9 cellular contexts compared by ENCODE assay signal in genomic region chr17:7651959-7652658, GRCh38. TPM values are rescaled to one million over a fixed set of nuclear protein-coding genes. Genes with fewer than 3 reads are reported as not detected.
A peak's percentile ranks its signal among the peaks of the same experiment; 100 is the strongest.
DNase-seq lines count a peak whose midpoint lies in the region; ATAC-seq and TF ChIP-seq lines count a peak whose summit lies in the region.
"Had no signal": no experiment of that assay in that cellular context is flagged by ENCODE, and none has a peak within 500 bp of the region (broad histone marks: within the 10 kb centered on the region; RNA-seq: fewer than 3 reads in every experiment).

No MANE protein-coding gene starts in this region.

- peaks cover 41% of the 10 kb centered on the region for H3K27me3 Mint-ChIP-seq in activated CD4-positive, alpha-beta T cell treated with anti-CD3 and anti-CD28 coated beads, Interleukin-2, amount 10 ng/mL, durations not matched to agents 7 days and 5 days

- peaks cover 0 to 7% of the 10 kb centered on the region in 2 experiments; a peak in 1 of 4 replicates for H3K4me1 ChIP-seq in SK-N-SH (ENCODE audit: control insufficient read depth in 1 of 2, insufficient read depth in 2 of 2, low read depth in 1 of 2, low read length in 1 of 2)
- peaks cover 5% of the 10 kb centered on the region for H3K4me1 ChIP-seq in mesendoderm (ENCODE audit: control insufficient read depth, low read depth, low read length)

- no peak overlapping the region for H3K4ac ChIP-seq in mesendoderm (ENCODE audit: low read depth, low read length)

- H3K36me3 Mint-ChIP-seq in activated CD4-positive, alpha-beta T cell treated with anti-CD3 and anti-CD28 coated beads, Interleukin-2, amount 10 ng/mL, durations not matched to agents 7 days and 5 days (ENCODE audit: low read depth), result no peaks in the 10 kb centered on the region

- TF ChIP-seq RAD21 in SK-N-SH (IDR thresholded peaks at IDR 0.05; ENCODE audit: low read length), result no peak

- TF ChIP-seq CTCF in SK-N-SH (IDR thresholded peaks at IDR 0.05) (no peak), RWPE1 (conservative IDR thresholded peaks at IDR 0.05; ENCODE audit: low read depth) (no peak)

- H2BK120ac ChIP-seq in mesendoderm (ENCODE audit: low read depth, low read length), result no peak overlapping the region

- H3K9ac ChIP-seq in SK-N-SH, result no peak overlapping the region
- no peak overlapping the region for H3K9ac ChIP-seq in mesendoderm (ENCODE audit: low read length)

- no peaks in the 10 kb centered on the region for H3K79me2 ChIP-seq in SK-N-SH (ENCODE audit: insufficient read depth)
- no peaks in the 10 kb centered on the region for H3K79me2 ChIP-seq in mesendoderm (ENCODE audit: control insufficient read depth, insufficient read depth, low read length)

- no peak overlapping the region for H2BK15ac ChIP-seq in mesendoderm (replicated peaks; ENCODE audit: low read depth)

- no peak overlapping the region for H4K8ac ChIP-seq in mesendoderm (ENCODE audit: low read depth, low read length)

- no peak overlapping the region for H3K4me3 Mint-ChIP-seq in activated CD4-positive, alpha-beta T cell treated with anti-CD3 and anti-CD28 coated beads, Interleukin-2, amount 10 ng/mL, durations not matched to agents 7 days and 5 days

- H3K4me2 ChIP-seq in SK-N-SH (peak overlapping the region; percentile 82; the same call in 1 of the 2 replicates), mesendoderm (ENCODE audit: low read length) (peak overlapping the region; percentile 69)

- H3K27me3 ChIP-seq in SK-N-SH (ENCODE audit: insufficient read depth) (peaks cover 25% of the 10 kb centered on the region), mesendoderm (ENCODE audit: insufficient read depth, low read length, poor library complexity) (peaks cover 7% of the 10 kb centered on the region)

- H3K4me3 ChIP-seq in SK-N-SH (ENCODE audit: low read depth in 2 of 2, low read length in 1 of 2) (peak overlapping the region; percentile 47 to 50; a peak in 2 of 4 replicates), mesendoderm (ENCODE audit: low read length) (no peak overlapping the region)

- no peak overlapping the region for H2BK5ac ChIP-seq in mesendoderm (ENCODE audit: low read length)

- ATAC-seq in SK-N-SH treated with all-trans-retinoic acid at 6 μM for 48 hours (no peak), HG02678 (IDR thresholded peaks at IDR 0.05; ENCODE audit: unreplicated experiment) (no peak)

- H3K79me1 ChIP-seq in mesendoderm (ENCODE audit: low read length), result no peaks in the 10 kb centered on the region

- no peak for DNase-seq in SK-N-SH
- DNase-seq in caudate nucleus (lab: John Stamatoyannopoulos, UW), result peak in 4 of 61 donors; percentile 16 to 37 (median 26)
- no peak for DNase-seq in mesendoderm
- DNase-seq in RWPE1 (ENCODE audit: low spot score), result no peak
- no peak for DNase-seq in activated CD4-positive, alpha-beta T cell treated with anti-CD3 and anti-CD28 coated beads, Interleukin-2, amount 10 ng/mL, durations not matched to agents 7 days and 5 days
- DNase-seq: NCI-H510A had no signal

- no peak overlapping the region for H2AK5ac ChIP-seq in mesendoderm (ENCODE audit: low read length)

- H3K18ac ChIP-seq in mesendoderm (ENCODE audit: low read length), result no peak overlapping the region

- peaks cover 15% of the 10 kb centered on the region for H3K4me1 Mint-ChIP-seq in activated CD4-positive, alpha-beta T cell treated with anti-CD3 and anti-CD28 coated beads, Interleukin-2, amount 10 ng/mL, durations not matched to agents 7 days and 5 days

- H2AFZ ChIP-seq in SK-N-SH (ENCODE audit: low read depth), result 0 out of 2 replicates have a peak overlapping the region, but pooled peaks have one; percentile 62

- H3K9me3 Mint-ChIP-seq in activated CD4-positive, alpha-beta T cell treated with anti-CD3 and anti-CD28 coated beads, Interleukin-2, amount 10 ng/mL, durations not matched to agents 7 days and 5 days, result no peaks in the 10 kb centered on the region

- H3K27ac ChIP-seq in SK-N-SH (ENCODE audit: low read depth in 2 of 2, low read length in 1 of 2) (no peak overlapping the region), caudate nucleus (ENCODE audit: low read depth, low read length) (peak overlapping the region; percentile 85), mesendoderm (ENCODE audit: low read depth, low read length) (no peak overlapping the region), temporal lobe (ENCODE audit: low read depth, low read length) (peak overlapping the region; percentile 88), RWPE1 (no peak overlapping the region)

- H3K9me3 ChIP-seq in SK-N-SH, result no peaks in the 10 kb centered on the region

- H3K9me2 ChIP-seq in SK-N-SH, result no peaks in the 10 kb centered on the region

- H3K36me3 ChIP-seq in SK-N-SH (replicated peaks in 1 of 2; ENCODE audit: control insufficient read depth in 1 of 2, insufficient read depth in 2 of 2, low read length in 1 of 2), result no peaks in the 10 kb centered on the region
- H3K36me3 ChIP-seq in mesendoderm (ENCODE audit: control insufficient read depth, insufficient read depth, low read length), result no peaks in the 10 kb centered on the region

- CTCF ChIA-PET in SK-N-SH (lab: Yijun Ruan, JAX) (interaction anchor here (0.7 to 6.5 kb wide), 5 partner anchors 12 to 35 kb away, joined by 3 to 55 read pairs (median 10); partner anchors contain the start of genes TP53 and WRAP53), RWPE1 (lab: Yijun Ruan, JAX) (interaction anchor here (0.5 to 1.1 kb wide), 3 partner anchors 35 to 176 kb away, joined by 3 to 5 read pairs (median 5); partner anchors contain the start of gene TP53)
- CTCF ChIA-PET in activated CD4-positive, alpha-beta T cell treated with anti-CD3 and anti-CD28 coated beads, Interleukin-2, amount 10 ng/mL, durations not matched to agents 7 days and 5 days (lab: Charles Lee), result interaction anchor here (0.6 to 2.0 kb wide), 4 partner anchors 9 to 36 kb away, joined by 3 to 10 read pairs (median 4); partner anchors contain the start of genes SAT2, TP53 and WRAP53

- H3K27ac Mint-ChIP-seq in activated CD4-positive, alpha-beta T cell treated with anti-CD3 and anti-CD28 coated beads, Interleukin-2, amount 10 ng/mL, durations not matched to agents 7 days and 5 days, result no peak overlapping the region

- no peak overlapping the region for H3K23ac ChIP-seq in mesendoderm (ENCODE audit: low read length)

- H3F3A ChIP-seq in SK-N-SH (replicated peaks; ENCODE audit: insufficient read depth), result peaks cover under 1% of the 10 kb centered on the region

- TF ChIP-seq EP300 in SK-N-SH (IDR thresholded peaks at IDR 0.05; ENCODE audit: borderline replicate concordance in 1 of 2, low read depth in 1 of 2, low read length in 1 of 2), result no peak

- no peaks in the 10 kb centered on the region for H4K20me1 ChIP-seq in SK-N-SH (ENCODE audit: insufficient read depth)

- peak overlapping the region; percentile 31 for H3K56ac ChIP-seq in mesendoderm (ENCODE audit: low read length)

- WGBS in SK-N-SH (ENCODE audit: low lambda C conversion rate), result 46% methylated on average over 20 of the region's 22 CpGs
- no CpG with 5 or more reads among the region's 22 CpGs for WGBS in mesendoderm (ENCODE audit: extremely low coverage, insufficient coverage, low lambda C conversion rate)

- POLR2A ChIA-PET in SK-N-SH (lab: Yijun Ruan, JAX) (interaction anchor here (0.5 to 2.8 kb wide), 5 partner anchors 17 to 35 kb away, joined by 3 to 40 read pairs (median 3); partner anchors contain the start of genes TP53 and WRAP53), RWPE1 (lab: Yijun Ruan, JAX; ENCODE audit: low non-redundant PET) (interaction anchor here (0.6 kb wide), 1 partner anchor 292 kb away, joined by 4 read pairs; no protein-coding TSS in a partner anchor)
- POLR2A ChIA-PET in activated CD4-positive, alpha-beta T cell treated with anti-CD3 and anti-CD28 coated beads, Interleukin-2, amount 10 ng/mL, durations not matched to agents 7 days and 5 days (lab: Charles Lee), result interaction anchor here (0.6 kb wide), 1 partner anchor 9 kb away, joined by 4 read pairs; no protein-coding TSS in a partner anchor

- no peak overlapping the region for H4K5ac ChIP-seq in mesendoderm (ENCODE audit: low read length)

TF ChIP-seq in SK-N-SH treated with all-trans-retinoic acid at 6 μM for 48 hours, 23 proteins besides CTCF, POLR2A, EP300 and RAD21 (continues in another document):
- TF ChIP-seq CSDC2 (CRISPR knock-in tag; IDR thresholded peaks at IDR 0.05), result no peak

RNA-seq across cellular contexts. Expression of gene ATP1B2, which starts 1.4 kb away (rescaled TPM):
- 0.05 and 0.08 TPM in 2 replicates for polyA plus RNA-seq in SK-N-SH (2012; rRNA removed)
- 0.05 and 0.12 TPM in 2 replicates for polyA plus RNA-seq in SK-N-SH (2012; cell fraction: cytosol; rRNA removed)
- 0.09 and 0.15 TPM in 2 replicates for polyA plus RNA-seq in SK-N-SH (2012; cell fraction: nucleus; rRNA removed)
- polyA plus RNA-seq in mesendoderm (2013, experiment 1 of 2), result 3.2 TPM
- 3.1 TPM for polyA plus RNA-seq in mesendoderm (2013, experiment 2 of 2)
- 13.8 TPM for total RNA-seq in temporal lobe
- under 1 TPM in 1 of 2 experiments, not detected in 1; 0.08 TPM for total RNA-seq in activated CD4-positive, alpha-beta T cell treated with anti-CD3 and anti-CD28 coated beads, Interleukin-2, amount 10 ng/mL, durations not matched to agents 7 days and 5 days

RNA-seq across cellular contexts. Expression of gene SHBG, which starts 22.2 kb away (rescaled TPM):
- polyA plus RNA-seq in SK-N-SH (2012; rRNA removed), result 0.70 and 1.1 TPM in 2 replicates
- 0.33 and 0.39 TPM in 2 replicates for polyA plus RNA-seq in SK-N-SH (2012; cell fraction: cytosol; rRNA removed)
- 1.6 and 1.8 TPM in 2 replicates for polyA plus RNA-seq in SK-N-SH (2012; cell fraction: nucleus; rRNA removed)
- 0.34 TPM for polyA plus RNA-seq in mesendoderm (2013, experiment 1 of 2)
- 0.46 TPM for polyA plus RNA-seq in mesendoderm (2013, experiment 2 of 2)
- total RNA-seq in temporal lobe, result not detected
- not detected for total RNA-seq in activated CD4-positive, alpha-beta T cell treated with anti-CD3 and anti-CD28 coated beads, Interleukin-2, amount 10 ng/mL, durations not matched to agents 7 days and 5 days

RNA-seq across cellular contexts. Expression of gene SAT2, which starts 24.5 kb away (rescaled TPM):
- polyA plus RNA-seq in SK-N-SH (2012; rRNA removed), result 42.8 and 43.1 TPM in 2 replicates
- polyA plus RNA-seq in SK-N-SH (2012; cell fraction: cytosol; rRNA removed), result 38.2 and 40.5 TPM in 2 replicates
- 104 and 174 TPM in 2 replicates for polyA plus RNA-seq in SK-N-SH (2012; cell fraction: nucleus; rRNA removed)
- polyA plus RNA-seq in mesendoderm (2013, experiment 1 of 2), result 26.8 TPM
- polyA plus RNA-seq in mesendoderm (2013, experiment 2 of 2), result 26.5 TPM
- total RNA-seq in temporal lobe, result 39.6 TPM
- total RNA-seq in activated CD4-positive, alpha-beta T cell treated with anti-CD3 and anti-CD28 coated beads, Interleukin-2, amount 10 ng/mL, durations not matched to agents 7 days and 5 days, result 10 to 100 TPM; 18.5 to 23.6 TPM

RNA-seq across cellular contexts. Expression of gene TP53, which starts 35.2 kb away (rescaled TPM):
- polyA plus RNA-seq in SK-N-SH (2012; rRNA removed), result 47.3 and 62.6 TPM in 2 replicates
- 48.0 and 54.3 TPM in 2 replicates for polyA plus RNA-seq in SK-N-SH (2012; cell fraction: cytosol; rRNA removed)
- polyA plus RNA-seq in SK-N-SH (2012; cell fraction: nucleus; rRNA removed), result 75.6 and 79.8 TPM in 2 replicates
- polyA plus RNA-seq in mesendoderm (2013, experiment 1 of 2), result 206 TPM
- polyA plus RNA-seq in mesendoderm (2013, experiment 2 of 2), result 206 TPM
- 7.1 TPM for total RNA-seq in temporal lobe
- total RNA-seq in activated CD4-positive, alpha-beta T cell treated with anti-CD3 and anti-CD28 coated beads, Interleukin-2, amount 10 ng/mL, durations not matched to agents 7 days and 5 days, result 100 to 1,000 TPM; 154 to 182 TPM

RNA-seq across cellular contexts. Expression of gene WRAP53, which starts 36.2 kb away (rescaled TPM):
- 6.6 and 8.6 TPM in 2 replicates for polyA plus RNA-seq in SK-N-SH (2012; rRNA removed)
- 3.4 and 4.4 TPM in 2 replicates for polyA plus RNA-seq in SK-N-SH (2012; cell fraction: cytosol; rRNA removed)
- polyA plus RNA-seq in SK-N-SH (2012; cell fraction: nucleus; rRNA removed), result 13.1 and 15.7 TPM in 2 replicates
- polyA plus RNA-seq in mesendoderm (2013, experiment 1 of 2), result 19.8 TPM
- polyA plus RNA-seq in mesendoderm (2013, experiment 2 of 2), result 18.7 TPM
- 7.4 TPM for total RNA-seq in temporal lobe
- total RNA-seq in activated CD4-positive, alpha-beta T cell treated with anti-CD3 and anti-CD28 coated beads, Interleukin-2, amount 10 ng/mL, durations not matched to agents 7 days and 5 days, result 10 to 100 TPM; 22.6 to 24.2 TPM

Comparison
In these comparisons a context has a peak if more than half of its experiments do, and no peak if none do; other contexts are left out.
1. H3K27ac ChIP-seq: peak in caudate nucleus (single experiment) and temporal lobe (single experiment); none in SK-N-SH (0 of 2), mesendoderm (single experiment) and RWPE1 (single experiment).
2. RNA of gene ATP1B2, which starts 1.4 kb away (total RNA-seq): 13.8 TPM in temporal lobe (single experiment); 0.08 TPM in activated CD4-positive, alpha-beta T cell treated with anti-CD3 and anti-CD28 coated beads, Interleukin-2, amount 10 ng/mL, durations not matched to agents 7 days and 5 days; every median in the first group is over 10 times any median in the second.